In genomic region chr11:3353066-3353465, GRCh38 we compare ENCODE assay signal across 27 cellular contexts.
"Had no signal": no experiment of that assay in that cellular context is flagged by ENCODE, and none has a peak within 500 bp of the region (broad histone marks: within the 10 kb centered on the region; RNA-seq: fewer than 3 reads in every experiment).

No MANE protein-coding gene starts in this region.

- H3K36me3 ChIP-seq: adrenal gland, breast epithelium had no signal

- H3K4me1 ChIP-seq: adrenal gland, body of pancreas, breast epithelium, Peyer's patch, SJSA1 had no signal

- H3K9me3 ChIP-seq: SK-N-SH had no signal

- H3K27me3 ChIP-seq: adrenal gland, body of pancreas, breast epithelium, Peyer's patch, SJSA1 had no signal

- ATAC-seq: activated CD8-positive, alpha-beta T cell treated with anti-CD3 and anti-CD28 coated beads, Interleukin-2, amount 10 ng/mL, durations not matched to agents 7 days and 5 days; activated naive CD4-positive, alpha-beta T cell treated with anti-CD3 and anti-CD28 coated beads, Interleukin-2, amount 50 U/mL, for 72 hours; activated T-cell treated with anti-CD3 and anti-CD28 coated beads, Interleukin-2, amount 50 U/mL, for 4 hours; body of pancreas; PC-3 had no signal

- H3K9ac ChIP-seq: SK-N-SH had no signal

- H3K27ac ChIP-seq: adrenal gland, body of pancreas, breast epithelium, coronary artery, Peyer's patch, SJSA1 had no signal

- H3K4me2 ChIP-seq: SK-N-SH had no signal

- DNase-seq: activated CD4-positive, alpha-beta T cell treated with anti-CD3 and anti-CD28 coated beads, Interleukin-2, amount 10 ng/mL, durations not matched to agents 24 days and 14 days; activated CD4-positive, alpha-beta T cell treated with anti-CD3 and anti-CD28 coated beads, Interleukin-2, amount 50 U/mL, for 48 hours; activated CD8-positive, alpha-beta memory T cell treated with anti-CD3 and anti-CD28 coated beads, Interleukin-2, amount 50 U/mL, for 4 hours; activated CD8-positive, alpha-beta T cell treated with anti-CD3 and anti-CD28 coated beads, Interleukin-2, amount 10 ng/mL, durations not matched to agents 7 days and 5 days; activated gamma-delta T cell treated with Interleukin-2 at 50 U/mL for 16 hours; activated naive CD4-positive, alpha-beta T cell treated with anti-CD3 and anti-CD28 coated beads for 36 hours; activated T-cell treated with anti-CD3 and anti-CD28 coated beads for 4 hours; activated T-cell treated with anti-CD3 and anti-CD28 coated beads, Interleukin-2, amount 50 U/mL, for 4 hours; adrenal gland; body of pancreas; NCI-H1105; NCI-H1417 treated with DMSO at 0.1 percent for 48 hours; NCI-H1694; NCI-H1930; NCI-H2081 treated with DMSO at 0.1 percent for 48 hours; NCI-H345; NCI-H510A; NCI-H69; PC-3; Peyer's patch; RPMI8226; SHP77 treated with DMSO at 0.1 percent for 48 hours; SK-N-SH had no signal

- H3K4me3 ChIP-seq: adrenal gland, body of pancreas, breast epithelium, coronary artery, Peyer's patch, SJSA1 had no signal
